ENCODE assay signal across 8 cellular contexts in genomic region chr14:104751539-104752337, GRCh38. TPM values are rescaled to one million over a fixed set of nuclear protein-coding genes. Genes with fewer than 3 reads are reported as not detected.
DNase-seq lines count a peak whose midpoint lies in the region; ATAC-seq, FAIRE-seq and TF ChIP-seq lines count a peak whose summit lies in the region.

No MANE protein-coding gene starts in this region.

- peaks cover 38% of the 10 kb centered on the region for H3K79me2 ChIP-seq in astrocyte (ENCODE audit: insufficient read depth, low read length)

- peaks cover 35% of the 10 kb centered on the region for H4K20me1 ChIP-seq in astrocyte (ENCODE audit: insufficient read depth, low read length)

- TF ChIP-seq POLR2A in heart left ventricle (IDR thresholded peaks at IDR 0.05), result no peak

- H3K27ac ChIP-seq in heart left ventricle, result peak overlapping the region in 11 of 12 donors; percentile 47 to 95 (median 81)
- H3K27ac ChIP-seq in astrocyte (ENCODE audit: low read depth, low read length), result peak overlapping the region; percentile 82
- peak overlapping the region; percentile 24 to 49 for H3K27ac ChIP-seq in aorta (ENCODE audit: low read depth in 1 of 2, low read length in 2 of 2)

- H3K36me3 ChIP-seq in heart left ventricle (peaks cover 0 to 25% (median 14%) of the 10 kb centered on the region in 9 donors), astrocyte (ENCODE audit: insufficient read depth, low read length) (peaks cover 8% of the 10 kb centered on the region), aorta (ENCODE audit: control insufficient read depth in 1 of 2, insufficient read depth in 2 of 2, low read length in 1 of 2) (peaks cover 0 to 2% of the 10 kb centered on the region in 2 donors)

- no peak for FAIRE-seq in astrocyte (lab: Jason Lieb, UNC)
- no peak for FAIRE-seq in frontal cortex (lab: Jason Lieb, UNC)

- no peaks in the 10 kb centered on the region for H3K9me3 Mint-ChIP-seq in astrocyte (ENCODE audit: unreplicated experiment)
- no peaks in the 10 kb centered on the region for H3K9me3 Mint-ChIP-seq in memory B cell

- H3K9ac ChIP-seq in astrocyte (ENCODE audit: low read length), result peak overlapping the region; percentile 67

- peak overlapping the region in 10 of 12 donors; percentile 44 to 99 (median 82) for H3K4me3 ChIP-seq in heart left ventricle
- H3K4me3 ChIP-seq in astrocyte (ENCODE audit: insufficient read depth, low read depth, low read length), result peak overlapping the region; percentile 74
- H3K4me3 ChIP-seq in aorta (ENCODE audit: low read length in 2 of 2), result peak overlapping the region in 1 of 2 donors; percentile 18

- H3K9me3 ChIP-seq in heart left ventricle, result no peaks in the 10 kb centered on the region
- no peaks in the 10 kb centered on the region for H3K9me3 ChIP-seq in astrocyte (ENCODE audit: insufficient read depth, low read depth, low read length)
- H3K9me3 ChIP-seq in aorta (ENCODE audit: control insufficient read depth, low read length), result no peaks in the 10 kb centered on the region

- peak in 3 of 5 donors; percentile 39 to 73 (median 42) for DNase-seq in heart left ventricle
- DNase-seq in left cardiac atrium, result no peak
- DNase-seq in astrocyte (ENCODE audit: low read depth), result no peak
- DNase-seq in memory B cell (ENCODE audit: low spot score in 2 of 2), result no peak
- peak in 1 of 2 donors; percentile 48 for DNase-seq in aorta
- DNase-seq in frontal cortex (ENCODE audit: low spot score in 2 of 2), result no peak
- DNase-seq in T1000 (lab: John Stamatoyannopoulos, UW), result no peak

- H3K27ac Mint-ChIP-seq in astrocyte (ENCODE audit: unreplicated experiment) (no peak overlapping the region), memory B cell (peak overlapping the region; percentile 92)

- H2AFZ ChIP-seq in astrocyte (ENCODE audit: low read depth, low read length), result peak overlapping the region; percentile 91

- intact Hi-C loops in heart left ventricle (cut with DNase I), result loop anchor here in 2 of 10 donors (1.0 to 5.0 kb wide), 2 partner anchors 29 to 41 kb away; no protein-coding TSS in a partner anchor
- intact Hi-C loops in left cardiac atrium (cut with DNase I), result no loop called here
- intact Hi-C loops in aorta (cut with DNase I), result no loop called here

- H3K4me3 Mint-ChIP-seq in astrocyte (ENCODE audit: unreplicated experiment) (no peak overlapping the region), memory B cell (peak overlapping the region; percentile 81)

- H3K4me2 ChIP-seq in astrocyte (ENCODE audit: low read length), result peak overlapping the region; percentile 100

- peaks cover 0 to 37% (median 24%) of the 10 kb centered on the region in 12 donors for H3K4me1 ChIP-seq in heart left ventricle
- peaks cover 21% of the 10 kb centered on the region for H3K4me1 ChIP-seq in astrocyte (ENCODE audit: insufficient read depth, low read length)
- peaks cover 0 to 3% of the 10 kb centered on the region in 2 donors for H3K4me1 ChIP-seq in aorta (ENCODE audit: control insufficient read depth in 1 of 2, insufficient read depth in 2 of 2, low read length in 2 of 2)

- no peak for ATAC-seq in heart left ventricle
- ATAC-seq in left cardiac atrium, result no peak
- ATAC-seq in memory B cell (ENCODE audit: low read depth), result no peak
- no peak for ATAC-seq in aorta (ENCODE audit: low FRiP score)
- ATAC-seq in activated CD4-positive, CD25-positive, alpha-beta regulatory T cell treated with anti-CD3 and anti-CD28 coated beads, Interleukin-2, amount 50 U/mL, for 24 hours, result no peak

- WGBS in heart left ventricle, 4 donors, result 73 to 87% (median 83%) methylated on average over 33 to 79 of the region's 79 CpGs
- WGBS in aorta, 2 donors, result 85 to 89% methylated on average over 49 to 79 of the region's 79 CpGs

- H3K27me3 ChIP-seq in heart left ventricle, result no peaks in the 10 kb centered on the region
- H3K27me3 ChIP-seq in astrocyte (ENCODE audit: insufficient read depth, low read length), result no peaks in the 10 kb centered on the region
- H3K27me3 ChIP-seq in aorta (ENCODE audit: control insufficient read depth in 1 of 2, insufficient read depth in 2 of 2, low read length in 1 of 2), result no peaks in the 10 kb centered on the region

- H3K36me3 Mint-ChIP-seq in astrocyte (ENCODE audit: low read depth, unreplicated experiment) (peaks cover 3% of the 10 kb centered on the region), memory B cell (peaks cover 6% of the 10 kb centered on the region)

- TF ChIP-seq CTCF in heart left ventricle (IDR thresholded peaks at IDR 0.05), result no peak
- TF ChIP-seq CTCF in astrocyte (IDR thresholded peaks at IDR 0.05; ENCODE audit: insufficient read depth, low read depth, low read length), result no peak

- H3K4me1 Mint-ChIP-seq in astrocyte (ENCODE audit: low read depth, unreplicated experiment) (peaks cover 21% of the 10 kb centered on the region), memory B cell (peaks cover 26% of the 10 kb centered on the region)

- H3K27me3 Mint-ChIP-seq in astrocyte (ENCODE audit: low read depth, unreplicated experiment), result no peaks in the 10 kb centered on the region
- peaks cover 2% of the 10 kb centered on the region for H3K27me3 Mint-ChIP-seq in memory B cell

RNA-seq across cellular contexts. Expression of gene SIVA1, which starts 1.2 kb away (rescaled TPM):
- 100 to 1,000 TPM in 2 of 9 donors, 10 to 100 TPM in 7; 41.0 to 203 (median 53.9) TPM for total RNA-seq in heart left ventricle
- 100 to 1,000 TPM; 126 to 191 TPM for polyA plus RNA-seq in heart left ventricle
- total RNA-seq in left cardiac atrium, result 10 to 100 TPM; 67.6 to 68.7 TPM
- total RNA-seq in astrocyte, result 46.4 and 51.0 TPM in 2 replicates
- total RNA-seq in aorta, result 10 to 100 TPM; 74.3 to 83.0 TPM
- 100 to 1,000 TPM; 219 to 241 TPM for polyA plus RNA-seq in aorta
- total RNA-seq in frontal cortex, result 20.4 TPM

RNA-seq across cellular contexts. Expression of gene ADSS1, which starts 27.7 kb away (rescaled TPM):
- 100 to 1,000 TPM in 8 of 9 donors, 10 to 100 TPM in 1; 78.9 to 247 (median 160) TPM for total RNA-seq in heart left ventricle
- 100 to 1,000 TPM in 1 of 2 donors, 10 to 100 TPM in 1; 64.7 to 258 TPM for polyA plus RNA-seq in heart left ventricle
- total RNA-seq in left cardiac atrium, result 100 to 1,000 TPM in 1 of 2 donors, 10 to 100 TPM in 1; 86.2 to 102 TPM
- 4.4 and 5.8 TPM in 2 replicates for total RNA-seq in astrocyte
- 10 to 100 TPM; 44.8 to 63.2 TPM for total RNA-seq in aorta
- 10 to 100 TPM; 25.0 to 80.2 TPM for polyA plus RNA-seq in aorta
- total RNA-seq in frontal cortex, result 1.6 TPM

RNA-seq across cellular contexts. Expression of gene AKT1, which starts 43.8 kb away (rescaled TPM):
- total RNA-seq in heart left ventricle (100 to 1,000 TPM; 115 to 173 (median 143) TPM), left cardiac atrium (100 to 1,000 TPM; 113 to 127 TPM), astrocyte (148 and 155 TPM in 2 replicates), aorta (100 to 1,000 TPM; 124 to 154 TPM), frontal cortex (130 TPM)
- polyA plus RNA-seq in heart left ventricle (100 to 1,000 TPM; 108 to 129 TPM), aorta (100 to 1,000 TPM in 1 of 2 donors, 10 to 100 TPM in 1; 93.2 to 118 TPM)

RNA-seq across cellular contexts. Expression of gene ZBTB42, which starts 49.2 kb away (rescaled TPM):
- total RNA-seq in heart left ventricle (10 to 100 TPM in 3 of 9 donors, 1 to 10 TPM in 6; 4.9 to 12.9 (median 7.4) TPM), left cardiac atrium (1 to 10 TPM; 5.2 to 8.1 TPM), astrocyte (6.6 and 6.9 TPM in 2 replicates), aorta (1 to 10 TPM; 4.4 to 4.7 TPM), frontal cortex (0.41 TPM)
- polyA plus RNA-seq in heart left ventricle (10 to 100 TPM in 1 of 2 donors, 1 to 10 TPM in 1; 4.2 to 12.3 TPM), aorta (1 to 10 TPM; 1.6 to 1.9 TPM)

Comparison
In these comparisons a context has a peak if more than half of its experiments do, and no peak if none do; other contexts are left out.
1. DNase-seq: peak in heart left ventricle (3 of 5); none in left cardiac atrium (single experiment), astrocyte (single experiment), memory B cell (0 of 2), frontal cortex (0 of 2) and T1000 (single experiment).
2. Peak in every context shown above with its lines, with median percentiles within 50 percentile points of each other: H3K27ac ChIP-seq.